ENCODE assay signal across 29 cellular contexts in the genomic region with DNA sequence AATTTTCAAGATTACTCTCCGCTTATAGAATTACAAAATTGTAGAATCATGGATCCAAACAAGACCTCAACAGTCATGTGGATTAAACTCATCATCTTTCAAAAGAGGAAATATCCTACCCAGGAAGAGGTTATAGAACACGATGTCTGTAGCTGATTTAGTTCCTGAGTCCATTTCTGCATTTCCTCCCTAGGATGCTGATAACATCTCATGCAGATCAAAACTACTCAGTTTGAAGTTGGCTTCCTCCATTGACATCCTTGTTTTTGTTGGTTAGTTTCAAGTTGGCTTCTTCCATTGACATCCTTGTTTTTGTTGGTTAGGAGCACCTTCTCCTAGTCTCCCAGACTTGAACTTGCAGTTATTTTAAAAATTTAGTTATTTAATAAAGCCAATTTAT.
"Had no signal": no experiment of that assay in that cellular context is flagged by ENCODE, and none has a peak within 500 bp of the region (broad histone marks: within the 10 kb centered on the region; RNA-seq: fewer than 3 reads in every experiment).

No MANE protein-coding gene starts in this region.

- H3K9me3 Mint-ChIP-seq: activated B cell treated with CpG ODN at 0.5 μM for 24 hours; activated naive CD4-positive, alpha-beta T cell treated with anti-CD3 and anti-CD28 coated beads, Interleukin-2, amount 50 U/mL, for 72 hours; activated T-cell treated with anti-CD3 and anti-CD28 coated beads, Interleukin-2, amount 50 U/mL, for 72 hours; central memory CD8-positive, alpha-beta T cell; nephron progenitor cell; type B pancreatic cell had no signal

- H3K4me1 ChIP-seq: prostate gland, testis, vagina had no signal

- H3K4me1 Mint-ChIP-seq: activated B cell treated with CpG ODN at 0.5 μM for 24 hours; activated CD8-positive, alpha-beta memory T cell treated with anti-CD3 and anti-CD28 coated beads, Interleukin-2, amount 10 ng/mL, durations not matched to agents 7 days and 5 days; central memory CD8-positive, alpha-beta T cell had no signal

- DNase-seq: activated B cell treated with CpG ODN at 0.5 μM for 24 hours; activated CD8-positive, alpha-beta memory T cell treated with anti-CD3 and anti-CD28 coated beads, Interleukin-2, amount 10 ng/mL, durations not matched to agents 7 days and 5 days; activated CD8-positive, alpha-beta T cell treated with anti-CD3 and anti-CD28 coated beads, Interleukin-2, amount 10 ng/mL, durations not matched to agents 7 days and 5 days; activated naive CD4-positive, alpha-beta T cell; activated T-cell treated with anti-CD3 and anti-CD28 coated beads for 4 hours; activated T-cell treated with anti-CD3 and anti-CD28 coated beads, Interleukin-2, amount 50 U/mL, for 72 hours; effector CD8-positive, alpha-beta T cell; erythroblast; gastrocnemius medialis; glutamatergic neuron; islet precursor cell; left ventricle myocardium inferior; nephron progenitor cell; ovary; retina; stimulated activated CD4-positive, alpha-beta T cell treated with anti-CD3 and anti-CD28 coated beads, Interleukin-12 subunit alpha, Interleukin-12 subunit beta, amount 100 ng/mL, for 4 hours; stimulated activated CD4-positive, alpha-beta T cell treated with anti-CD3 and anti-CD28 coated beads, Interleukin-4, amount 100 ng/mL, for 1 hour; stimulated activated naive CD8-positive, alpha-beta T cell treated with anti-CD3 and anti-CD28 coated beads, Interleukin-15, Interleukin-2, amounts not matched to agents 100 U/mL and 50 U/mL, for 24 hours; T-helper 17 cell; T1000; testis had no signal

- H3K27me3 ChIP-seq: gastrocnemius medialis, neutrophil, ovary, testis, vagina had no signal

- H3K27me3 Mint-ChIP-seq: activated B cell treated with CpG ODN at 0.5 μM for 24 hours; central memory CD8-positive, alpha-beta T cell; T-helper 17 cell; type B pancreatic cell had no signal

- H3K27ac Mint-ChIP-seq: activated B cell treated with CpG ODN at 0.5 μM for 24 hours; activated CD8-positive, alpha-beta memory T cell treated with anti-CD3 and anti-CD28 coated beads, Interleukin-2, amount 10 ng/mL, durations not matched to agents 7 days and 5 days; activated CD8-positive, alpha-beta T cell treated with anti-CD3 and anti-CD28 coated beads, Interleukin-2, amount 10 ng/mL, durations not matched to agents 7 days and 5 days; activated naive CD4-positive, alpha-beta T cell treated with anti-CD3 and anti-CD28 coated beads, Interleukin-2, amount 50 U/mL, for 72 hours; activated T-cell treated with anti-CD3 and anti-CD28 coated beads, Interleukin-2, amount 50 U/mL, for 72 hours; nephron progenitor cell; T-helper 17 cell; type B pancreatic cell had no signal

- H3K36me3 Mint-ChIP-seq: activated CD8-positive, alpha-beta memory T cell treated with anti-CD3 and anti-CD28 coated beads, Interleukin-2, amount 10 ng/mL, durations not matched to agents 7 days and 5 days; activated naive CD4-positive, alpha-beta T cell treated with anti-CD3 and anti-CD28 coated beads, Interleukin-2, amount 50 U/mL, for 72 hours had no signal

- H3K4me3 Mint-ChIP-seq: activated B cell treated with CpG ODN at 0.5 μM for 24 hours; activated CD8-positive, alpha-beta memory T cell treated with anti-CD3 and anti-CD28 coated beads, Interleukin-2, amount 10 ng/mL, durations not matched to agents 7 days and 5 days; activated CD8-positive, alpha-beta T cell treated with anti-CD3 and anti-CD28 coated beads, Interleukin-2, amount 10 ng/mL, durations not matched to agents 7 days and 5 days; activated T-cell treated with anti-CD3 and anti-CD28 coated beads, Interleukin-2, amount 50 U/mL, for 72 hours; central memory CD8-positive, alpha-beta T cell; nephron progenitor cell; T-helper 17 cell; type B pancreatic cell had no signal

- H3K4me3 ChIP-seq: gastrocnemius medialis, left ventricle myocardium inferior, ovary, prostate gland, skin epidermis, testis, vagina had no signal

- ATAC-seq: activated CD8-positive, alpha-beta memory T cell treated with anti-CD3 and anti-CD28 coated beads, Interleukin-2, amount 10 ng/mL, durations not matched to agents 7 days and 5 days; activated CD8-positive, alpha-beta T cell treated with anti-CD3 and anti-CD28 coated beads, Interleukin-2, amount 10 ng/mL, durations not matched to agents 7 days and 5 days; activated naive CD4-positive, alpha-beta T cell treated with anti-CD3 and anti-CD28 coated beads, Interleukin-2, amount 50 U/mL, for 72 hours; activated T-cell treated with anti-CD3 and anti-CD28 coated beads, Interleukin-2, amount 50 U/mL, for 72 hours; gastrocnemius medialis; sciatic nerve; stimulated activated naive CD8-positive, alpha-beta T cell treated with anti-CD3 and anti-CD28 coated beads, Interleukin-15, Interleukin-2, amounts not matched to agents 100 U/mL and 50 U/mL, for 24 hours; T-helper 17 cell had no signal

- H3K9me3 ChIP-seq: gastrocnemius medialis, left ventricle myocardium inferior, neutrophil, ovary, prostate gland, testis, vagina had no signal

- H3K27ac ChIP-seq: gastrocnemius medialis, left ventricle myocardium inferior, neutrophil, ovary, prostate gland, testis, vagina had no signal

- H3K36me3 ChIP-seq: gastrocnemius medialis, left ventricle myocardium inferior, neutrophil, ovary, prostate gland, vagina had no signal
